10 cellular contexts compared by ENCODE assay signal in genomic region chr4:7539659-7540058, GRCh38.
DNase-seq lines count a peak whose midpoint lies in the region; ATAC-seq and TF ChIP-seq lines count a peak whose summit lies in the region.
"Had no signal": no experiment of that assay in that cellular context is flagged by ENCODE, and none has a peak within 500 bp of the region (broad histone marks: within the 10 kb centered on the region; RNA-seq: fewer than 3 reads in every experiment).

No MANE protein-coding gene starts in this region.

- H3K4me1 Mint-ChIP-seq in activated CD4-positive, alpha-beta memory T cell treated with anti-CD3 and anti-CD28 coated beads for 36 hours (ENCODE audit: low read depth): no peaks in the 10 kb centered on the region
- no peaks in the 10 kb centered on the region for H3K4me1 Mint-ChIP-seq in memory B cell

- no peaks in the 10 kb centered on the region for H3K79me2 ChIP-seq in DOHH2 (ENCODE audit: control insufficient read depth, low read length)
- H3K79me2 ChIP-seq: parathyroid adenoma had no signal

- H4K20me1 ChIP-seq in DOHH2 (ENCODE audit: control insufficient read depth, insufficient read depth, low read depth, low read length): no peaks in the 10 kb centered on the region

- no peaks in the 10 kb centered on the region; the same call in 1 of the 2 replicates for H3K9me2 ChIP-seq in DOHH2 (replicated peaks; ENCODE audit: control insufficient read depth, low read length)

- H3K4me1 ChIP-seq in DOHH2 (ENCODE audit: control insufficient read depth, low read length): peaks cover 19% of the 10 kb centered on the region
- H3K4me1 ChIP-seq: parathyroid adenoma had no signal

- H3K27me3 ChIP-seq in DOHH2 (ENCODE audit: control insufficient read depth, low read length): no peaks in the 10 kb centered on the region

- H3K27me3 Mint-ChIP-seq in activated CD4-positive, alpha-beta memory T cell treated with anti-CD3 and anti-CD28 coated beads for 36 hours: no peaks in the 10 kb centered on the region
- H3K27me3 Mint-ChIP-seq in memory B cell: peaks cover 3% of the 10 kb centered on the region
- H3K27me3 Mint-ChIP-seq: brain had no signal

- DNase-seq in NCI-H2171 (lab: John Stamatoyannopoulos, UW) (peak; percentile 7), memory B cell (ENCODE audit: low spot score in 2 of 2) (no peak), head of caudate nucleus (no peak), amniotic stem cell (lab: John Stamatoyannopoulos, UW) (no peak)
- peak; percentile 69 for DNase-seq in activated CD4-positive, alpha-beta memory T cell treated with anti-CD3 and anti-CD28 coated beads for 36 hours

- H3K9me3 Mint-ChIP-seq in activated CD4-positive, alpha-beta memory T cell treated with anti-CD3 and anti-CD28 coated beads for 36 hours: peaks cover 3% of the 10 kb centered on the region
- H3K9me3 Mint-ChIP-seq in memory B cell: peaks cover 10% of the 10 kb centered on the region
- H3K9me3 Mint-ChIP-seq: brain had no signal

- no peaks in the 10 kb centered on the region for H3K36me3 ChIP-seq in DOHH2 (ENCODE audit: control insufficient read depth, low read length)

- no peaks in the 10 kb centered on the region for H3K36me3 Mint-ChIP-seq in activated CD4-positive, alpha-beta memory T cell treated with anti-CD3 and anti-CD28 coated beads for 36 hours
- peaks cover 1% of the 10 kb centered on the region for H3K36me3 Mint-ChIP-seq in memory B cell
- H3K36me3 Mint-ChIP-seq: brain had no signal

- POLR2A ChIA-PET in activated CD4-positive, alpha-beta memory T cell treated with anti-CD3 and anti-CD28 coated beads for 36 hours (lab: Charles Lee): no interaction called here

- H3K9me3 ChIP-seq in DOHH2 (ENCODE audit: control insufficient read depth, insufficient read depth, low read length): peaks cover 5% of the 10 kb centered on the region; the same call in 1 of the 2 replicates

- H3K4me3 ChIP-seq in DOHH2 (ENCODE audit: low read length): peak overlapping the region; percentile 80

- TF ChIP-seq CTCF in DOHH2 (IDR thresholded peaks at IDR 0.05; ENCODE audit: low read depth, low read length, poor library complexity, severe bottlenecking): no peak

- no peak overlapping the region for H3K4me3 Mint-ChIP-seq in activated CD4-positive, alpha-beta memory T cell treated with anti-CD3 and anti-CD28 coated beads for 36 hours
- H3K4me3 Mint-ChIP-seq in memory B cell: no peak overlapping the region
- H3K4me3 Mint-ChIP-seq: brain had no signal

- intact Hi-C loops in activated CD4-positive, alpha-beta memory T cell treated with anti-CD3 and anti-CD28 coated beads for 36 hours (cut with micrococcal nuclease): no loop called here
- intact Hi-C loops in head of caudate nucleus (cut with DNase I): no loop called here

- no peak overlapping the region for H3K27ac Mint-ChIP-seq in activated CD4-positive, alpha-beta memory T cell treated with anti-CD3 and anti-CD28 coated beads for 36 hours
- no peak overlapping the region for H3K27ac Mint-ChIP-seq in memory B cell
- H3K27ac Mint-ChIP-seq: brain had no signal

- peak overlapping the region; percentile 89 for H3K4me2 ChIP-seq in DOHH2 (ENCODE audit: low read length)

- CTCF ChIA-PET in activated CD4-positive, alpha-beta memory T cell treated with anti-CD3 and anti-CD28 coated beads for 36 hours (lab: Charles Lee): no interaction called here

- ATAC-seq in memory B cell (ENCODE audit: low read depth) (peak; percentile 47), HG03342 (IDR thresholded peaks at IDR 0.05; ENCODE audit: unreplicated experiment) (no peak), GM18517 (IDR thresholded peaks at IDR 0.05; ENCODE audit: unreplicated experiment) (no peak)

- no peaks in the 10 kb centered on the region for H3F3A ChIP-seq in DOHH2 (ENCODE audit: control insufficient read depth, insufficient read depth)

- H3K27ac ChIP-seq in DOHH2 (ENCODE audit: low read depth, low read length): peak overlapping the region; percentile 53
- H3K27ac ChIP-seq: parathyroid adenoma had no signal

Comparison
In these comparisons a context has a peak if more than half of its experiments do, and no peak if none do; other contexts are left out.
1. DNase-seq: peak in NCI-H2171 (single experiment) and activated CD4-positive, alpha-beta memory T cell treated with anti-CD3 and anti-CD28 coated beads for 36 hours (single experiment); none in memory B cell (0 of 2), head of caudate nucleus (0 of 42) and amniotic stem cell (single experiment).